In genomic region chr10:24639124-24639523, GRCh38 we compare ENCODE assay signal across 34 cellular contexts.
DNase-seq lines count a peak whose midpoint lies in the region; ATAC-seq, FAIRE-seq and TF ChIP-seq lines count a peak whose summit lies in the region.
"Had no signal": no experiment of that assay in that cellular context is flagged by ENCODE, and none has a peak within 500 bp of the region (broad histone marks: within the 10 kb centered on the region; RNA-seq: fewer than 3 reads in every experiment).

No MANE protein-coding gene starts in this region.

- TF ChIP-seq RAD21 in HepG2 (CRISPR knock-in tag; IDR thresholded peaks at IDR 0.05) (no peak), K562 (CRISPR knock-in tag; conservative IDR thresholded peaks at IDR 0.05 in 1 of 2, IDR thresholded peaks at IDR 0.05 in 1 of 2) (no peak)

- TF ChIP-seq EP300 in HepG2 (IDR thresholded peaks at IDR 0.05; ENCODE audit: low read depth in 2 of 2, low read length in 2 of 2) (no peak), HepG2 (CRISPR knock-in tag; IDR thresholded peaks at IDR 0.05; ENCODE audit: borderline replicate concordance) (no peak), K562 (IDR thresholded peaks at IDR 0.05; ENCODE audit: low read length) (no peak)

- no peaks in the 10 kb centered on the region for H3K9me3 Mint-ChIP-seq in mesothelial cell of epicardium
- no peaks in the 10 kb centered on the region for H3K9me3 Mint-ChIP-seq in naive thymus-derived CD4-positive, alpha-beta T cell
- H3K9me3 Mint-ChIP-seq: CD14-positive monocyte; CD4-positive, alpha-beta memory T cell; CD4-positive, alpha-beta T cell; CD4-positive, CD25-positive, alpha-beta regulatory T cell; CD8-positive, alpha-beta memory T cell; CD8-positive, alpha-beta T cell had no signal

- FAIRE-seq in HepG2 (lab: Jason Lieb, UNC) (no peak), K562 (lab: Jason Lieb, UNC) (no peak)
- FAIRE-seq: A549, D721Med had no signal

- peaks cover 12% of the 10 kb centered on the region for H3K4me1 ChIP-seq in HepG2 (ENCODE audit: insufficient read depth, low read length)
- H3K4me1 ChIP-seq in right lobe of liver = peaks cover 0 to 15% (median 7%) of the 10 kb centered on the region in 4 donors
- H3K4me1 ChIP-seq in K562 (replicated peaks in 1 of 2; ENCODE audit: control insufficient read depth in 2 of 2, insufficient read depth in 2 of 2, low read length in 2 of 2) = peaks cover 0 to 10% of the 10 kb centered on the region in 2 experiments; a peak in 3 of 5 replicates
- H3K4me1 ChIP-seq in naive thymus-derived CD4-positive, alpha-beta T cell (ENCODE audit: control insufficient read depth in 2 of 2, insufficient read depth in 2 of 2, low read length in 2 of 2) = no peaks in the 10 kb centered on the region
- H3K4me1 ChIP-seq: BE2C, BLaER1 had no signal

- H3K4me2 ChIP-seq in HepG2 (ENCODE audit: low read depth, low read length) (no peak overlapping the region), K562 (ENCODE audit: insufficient read depth, low read length) (no peak overlapping the region)
- H3K4me2 ChIP-seq: A549; BLaER1; BLaER1 treated with 17β-estradiol and CSF1 and Interleukin-3, amounts not matched to agents 10 nM and 100 nM had no signal

- no peak overlapping the region for H3K4me3 Mint-ChIP-seq in mesothelial cell of epicardium
- no peak overlapping the region for H3K4me3 Mint-ChIP-seq in naive thymus-derived CD4-positive, alpha-beta T cell
- H3K4me3 Mint-ChIP-seq: B cell; CD14-positive monocyte; CD4-positive, alpha-beta memory T cell; CD4-positive, alpha-beta T cell; CD4-positive, CD25-positive, alpha-beta regulatory T cell; CD8-positive, alpha-beta memory T cell; CD8-positive, alpha-beta T cell had no signal

- H4K20me1 ChIP-seq in HepG2 (ENCODE audit: insufficient read depth, low read length) = no peaks in the 10 kb centered on the region; the same call in 1 of the 2 replicates
- no peaks in the 10 kb centered on the region for H4K20me1 ChIP-seq in K562 (replicated peaks; ENCODE audit: control insufficient read depth, insufficient read depth, low read length)
- H4K20me1 ChIP-seq: BLaER1 had no signal

- H3K79me2 ChIP-seq in HepG2 (ENCODE audit: insufficient read depth, low read length) (no peaks in the 10 kb centered on the region), K562 (ENCODE audit: control insufficient read depth, insufficient read depth, low read length) (peaks cover 18% of the 10 kb centered on the region)

- TF ChIP-seq CTCF in HepG2 (CRISPR knock-in tag; IDR thresholded peaks at IDR 0.05) = no peak
- no peak for TF ChIP-seq CTCF in right lobe of liver (IDR thresholded peaks at IDR 0.05)
- TF ChIP-seq CTCF in K562 (IDR thresholded peaks at IDR 0.05 in 2 of 3, conservative IDR thresholded peaks at IDR 0.05 in 1 of 3; ENCODE audit: insufficient read depth in 2 of 3, low read depth in 1 of 3, low read length in 3 of 3) = no peak
- TF ChIP-seq CTCF in mesothelial cell of epicardium (IDR thresholded peaks at IDR 0.05; ENCODE audit: unreplicated experiment) = no peak

- H3K36me3 ChIP-seq in HepG2 (replicated peaks in 1 of 2; ENCODE audit: control insufficient read depth in 1 of 2, insufficient read depth in 2 of 2, low read length in 2 of 2) = 0 out of 5 replicates have a peak, but pooled peaks cover 0 to 3% of the 10 kb centered on the region in 2 experiments
- no peaks in the 10 kb centered on the region for H3K36me3 ChIP-seq in right lobe of liver
- H3K36me3 ChIP-seq in K562 (ENCODE audit: control insufficient read depth, insufficient read depth, low read length) = peaks cover 6% of the 10 kb centered on the region; the same call in 2 of the 3 replicates
- H3K36me3 ChIP-seq in naive thymus-derived CD4-positive, alpha-beta T cell (ENCODE audit: control insufficient read depth in 2 of 3, insufficient read depth in 3 of 3, low read length in 3 of 3) = no peaks in the 10 kb centered on the region
- H3K36me3 ChIP-seq: BE2C, BLaER1 had no signal

- CTCF ChIA-PET in HepG2 (lab: Yijun Ruan, JAX; ENCODE audit: low intra/inter-chr PET ratio, low total read pairs) = no interaction called here
- CTCF ChIA-PET in K562 (lab: Yijun Ruan, JAX; ENCODE audit: low intra/inter-chr PET ratio) = no interaction called here
- CTCF ChIA-PET in naive thymus-derived CD4-positive, alpha-beta T cell (lab: Charles Lee) = no interaction called here

- peaks cover 4% of the 10 kb centered on the region for H3K4me1 Mint-ChIP-seq in mesothelial cell of epicardium
- H3K4me1 Mint-ChIP-seq in naive thymus-derived CD4-positive, alpha-beta T cell = peaks cover 0 to 2% (median 0%) of the 10 kb centered on the region in 7 donors
- H3K4me1 Mint-ChIP-seq: B cell; CD14-positive monocyte; CD4-positive, alpha-beta memory T cell; CD4-positive, CD25-positive, alpha-beta regulatory T cell had no signal

- no peak overlapping the region for H3K9ac ChIP-seq in HepG2 (ENCODE audit: insufficient read depth, low read depth, low read length)
- no peak overlapping the region for H3K9ac ChIP-seq in K562 (ENCODE audit: insufficient read depth in 1 of 2, low read depth in 2 of 2, low read length in 2 of 2)
- H3K9ac ChIP-seq: BLaER1; BLaER1 treated with 17β-estradiol and CSF1 and Interleukin-3, amounts not matched to agents 10 nM and 100 nM had no signal

- TF ChIP-seq POLR2A in HepG2 (IDR thresholded peaks at IDR 0.05; ENCODE audit: insufficient read depth in 1 of 2, low read depth in 2 of 2, low read length in 2 of 2) (no peak), right lobe of liver (IDR thresholded peaks at IDR 0.05) (no peak), K562 (conservative IDR thresholded peaks at IDR 0.05) (no peak)

- no peaks in the 10 kb centered on the region for H3K9me3 ChIP-seq in HepG2 (ENCODE audit: low read length)
- H3K9me3 ChIP-seq in right lobe of liver = no peaks in the 10 kb centered on the region
- H3K9me3 ChIP-seq in K562 (replicated peaks; ENCODE audit: control insufficient read depth, insufficient read depth, low read depth, low read length) = no peaks in the 10 kb centered on the region
- no peaks in the 10 kb centered on the region for H3K9me3 ChIP-seq in naive thymus-derived CD4-positive, alpha-beta T cell (ENCODE audit: control insufficient read depth in 2 of 3, low read length in 3 of 3)
- H3K9me3 ChIP-seq: A549; BE2C; BLaER1; BLaER1 treated with 17β-estradiol and CSF1 and Interleukin-3, amounts not matched to agents 10 nM and 100 nM; Caco-2 had no signal

- in situ Hi-C loops in HepG2 (cut with HindIII; ENCODE audit: extremely low pct_ligation_motif_present, low pct_unique_long_range_greater_than_20kb) (loop anchor here (10.0 to 25.0 kb wide), 2 partner anchors 348 to 446 kb away; no protein-coding TSS in a partner anchor), K562 (cut with MboI) (no loop called here)

- H3K27ac Mint-ChIP-seq in mesothelial cell of epicardium = peak overlapping the region; percentile 35
- H3K27ac Mint-ChIP-seq in naive thymus-derived CD4-positive, alpha-beta T cell = peak overlapping the region in 1 of 9 donors; percentile 18
- H3K27ac Mint-ChIP-seq: B cell; CD14-positive monocyte; CD4-positive, alpha-beta T cell; CD4-positive, CD25-positive, alpha-beta regulatory T cell; CD8-positive, alpha-beta T cell had no signal

- intact Hi-C loops in HepG2 (cut with micrococcal nuclease; ENCODE audit: unreplicated experiment) = no loop called here
- intact Hi-C loops in right lobe of liver (cut with DNase I) = no loop called here
- intact Hi-C loops in K562 (cut with micrococcal nuclease) = no loop called here
- intact Hi-C loops in naive thymus-derived CD4-positive, alpha-beta T cell (cut with micrococcal nuclease) = no loop called here

- WGBS in HepG2 (ENCODE audit: low lambda C conversion rate) = 97% methylated on average over 1 of the region's 1 CpG
- WGBS in right lobe of liver (ENCODE audit: insufficient coverage, low coverage, low lambda C conversion rate, missing lambda C conversion rate) = 77% methylated on average over 1 of the region's 1 CpG
- WGBS in K562 (ENCODE audit: insufficient coverage, low coverage, missing lambda C conversion rate) = 100% methylated on average over 1 of the region's 1 CpG

- POLR2A ChIA-PET in HepG2 (lab: Yijun Ruan, JAX) (no interaction called here), K562 (lab: Yijun Ruan, JAX) (no interaction called here)
- POLR2A ChIA-PET in naive thymus-derived CD4-positive, alpha-beta T cell (lab: Charles Lee) = no interaction called here

- no TSS peak for BruUV-seq in HepG2 (replicated peaks; lab: Mats Ljungman, UMichigan)
- BruUV-seq in K562 (replicated peaks; lab: Mats Ljungman, UMichigan) = no TSS peak

- H3K27me3 ChIP-seq in HepG2 (ENCODE audit: control insufficient read depth in 1 of 2, insufficient read depth in 2 of 2, low read length in 2 of 2) (no peaks in the 10 kb centered on the region), right lobe of liver (no peaks in the 10 kb centered on the region), K562 (ENCODE audit: control insufficient read depth in 2 of 2, insufficient read depth in 2 of 2, low read length in 2 of 2) (no peaks in the 10 kb centered on the region)
- H3K27me3 ChIP-seq in naive thymus-derived CD4-positive, alpha-beta T cell (ENCODE audit: control insufficient read depth in 2 of 2, insufficient read depth in 2 of 2, low read length in 2 of 2) = no peaks in the 10 kb centered on the region
- H3K27me3 ChIP-seq: BE2C; BLaER1; BLaER1 treated with 17β-estradiol and CSF1 and Interleukin-3, amounts not matched to agents 10 nM and 100 nM had no signal

- H3K27me3 Mint-ChIP-seq in mesothelial cell of epicardium (ENCODE audit: low read depth) = no peaks in the 10 kb centered on the region
- H3K27me3 Mint-ChIP-seq in naive thymus-derived CD4-positive, alpha-beta T cell = peaks cover 0 to 4% (median 0%) of the 10 kb centered on the region in 5 donors
- H3K27me3 Mint-ChIP-seq: B cell; CD4-positive, alpha-beta T cell; CD4-positive, CD25-positive, alpha-beta regulatory T cell; CD8-positive, alpha-beta memory T cell had no signal

- ATAC-seq in HepG2 (no peak), right lobe of liver (no peak), K562 (no peak), GM18502 (IDR thresholded peaks at IDR 0.05; ENCODE audit: poor library complexity, unreplicated experiment) (no peak)
- no peak for ATAC-seq in naive thymus-derived CD4-positive, alpha-beta T cell
- ATAC-seq: A549; CD8-positive, alpha-beta T cell had no signal

- H2AFZ ChIP-seq in HepG2 (ENCODE audit: low read length) = no peak overlapping the region
- H2AFZ ChIP-seq in K562 (ENCODE audit: low read depth, low read length) = no peak overlapping the region

- no peaks in the 10 kb centered on the region for H3K36me3 Mint-ChIP-seq in mesothelial cell of epicardium
- H3K36me3 Mint-ChIP-seq in naive thymus-derived CD4-positive, alpha-beta T cell = no peaks in the 10 kb centered on the region
- H3K36me3 Mint-ChIP-seq: CD4-positive, alpha-beta memory T cell; CD4-positive, CD25-positive, alpha-beta regulatory T cell; CD8-positive, alpha-beta memory T cell; CD8-positive, alpha-beta T cell had no signal

- no peaks in the 10 kb centered on the region for H3K9me1 ChIP-seq in K562 (ENCODE audit: control insufficient read depth, insufficient read depth, low read length)

- H3K27ac ChIP-seq in HepG2 (ENCODE audit: extremely low read length, insufficient read depth, low read length) (no peak overlapping the region), right lobe of liver (no peak overlapping the region), K562 (ENCODE audit: extremely low read depth, low read depth, low read length) (no peak overlapping the region)
- H3K27ac ChIP-seq in naive thymus-derived CD4-positive, alpha-beta T cell (ENCODE audit: low read depth, low read length) = no peak overlapping the region
- H3K27ac ChIP-seq: 22Rv1; A549; BLaER1; BLaER1 treated with 17β-estradiol and CSF1 and Interleukin-3, amounts not matched to agents 10 nM and 100 nM; C4-2B had no signal

- H3K4me3 ChIP-seq in HepG2 (replicated peaks in 1 of 3; ENCODE audit: insufficient read depth in 1 of 3, low read depth in 2 of 3, low read length in 3 of 3) = no peak overlapping the region
- H3K4me3 ChIP-seq in right lobe of liver = no peak overlapping the region
- no peak overlapping the region for H3K4me3 ChIP-seq in K562
- H3K4me3 ChIP-seq in naive thymus-derived CD4-positive, alpha-beta T cell (ENCODE audit: low read length) = no peak overlapping the region
- H3K4me3 ChIP-seq: A549; BLaER1; BLaER1 treated with 17β-estradiol and CSF1 and Interleukin-3, amounts not matched to agents 10 nM and 100 nM had no signal

- DNase-seq in HepG2 (ENCODE audit: low spot score) (no peak), right lobe of liver (no peak), K562 (ENCODE audit: extremely low read depth in 1 of 4, low spot score in 3 of 4) (no peak), mesothelial cell of epicardium (ENCODE audit: low spot score in 2 of 2, unreplicated experiment in 2 of 2) (no peak)
- DNase-seq in naive thymus-derived CD4-positive, alpha-beta T cell = no peak
- DNase-seq: 8988T; ACHN; AML-193; BE2C; C1 segment of cervical spinal cord; Caco-2; Calu3; CD4-positive, alpha-beta memory T cell; CD4-positive, alpha-beta T cell; CD4-positive, CD25-positive, alpha-beta regulatory T cell; CD8-positive, alpha-beta memory T cell; CD8-positive, alpha-beta T cell; COR-L47; DMS 273 treated with DMSO at 0.1 percent for 48 hours; DMS153; DMS53; DMS79; DMS79 treated with DMSO at 0.1 percent for 48 hours; DND-41; EL had no signal
